Comparison of ENCODE assay signal across 2 cellular contexts in the genomic region with DNA sequence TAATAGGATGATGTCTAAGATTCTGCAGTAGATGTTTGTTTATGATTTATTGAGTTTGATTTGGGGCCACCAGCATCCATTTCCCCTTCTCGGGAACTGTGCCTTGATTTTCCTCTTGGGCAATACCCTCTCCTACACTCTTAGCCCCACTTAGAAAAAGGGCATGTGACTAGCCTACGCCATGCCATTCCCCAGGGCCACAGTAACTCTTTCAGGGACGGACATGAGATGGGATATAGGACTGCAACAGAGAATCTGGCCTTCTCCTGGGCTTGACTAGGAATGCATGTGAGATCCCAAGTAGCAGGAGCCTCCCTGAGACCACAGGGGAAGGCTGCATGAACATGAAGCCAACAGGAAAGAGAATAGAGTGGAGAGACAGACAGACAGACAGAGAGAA.
TF ChIP-seq lines count a peak whose summit lies in the region.

No MANE protein-coding gene starts in this region.

TF ChIP-seq in SK-N-SH, 30 proteins besides CTCF, POLR2A, EP300 and RAD21 (continued from another document):
- TF ChIP-seq, protein P1, sequence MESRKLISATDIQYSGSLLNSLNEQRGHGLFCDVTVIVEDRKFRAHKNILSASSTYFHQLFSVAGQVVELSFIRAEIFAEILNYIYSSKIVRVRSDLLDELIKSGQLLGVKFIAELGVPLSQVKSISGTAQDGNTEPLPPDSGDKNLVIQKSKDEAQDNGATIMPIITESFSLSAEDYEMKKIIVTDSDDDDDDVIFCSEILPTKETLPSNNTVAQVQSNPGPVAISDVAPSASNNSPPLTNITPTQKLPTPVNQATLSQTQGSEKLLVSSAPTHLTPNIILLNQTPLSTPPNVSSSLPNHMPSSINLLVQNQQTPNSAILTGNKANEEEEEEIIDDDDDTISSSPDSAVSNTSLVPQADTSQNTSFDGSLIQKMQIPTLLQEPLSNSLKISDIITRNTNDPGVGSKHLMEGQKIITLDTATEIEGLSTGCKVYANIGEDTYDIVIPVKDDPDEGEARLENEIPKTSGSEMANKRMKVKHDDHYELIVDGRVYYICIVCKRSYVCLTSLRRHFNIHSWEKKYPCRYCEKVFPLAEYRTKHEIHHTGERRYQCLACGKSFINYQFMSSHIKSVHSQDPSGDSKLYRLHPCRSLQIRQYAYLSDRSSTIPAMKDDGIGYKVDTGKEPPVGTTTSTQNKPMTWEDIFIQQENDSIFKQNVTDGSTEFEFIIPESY (IDR thresholded peaks at IDR 0.05; ENCODE audit: borderline replicate concordance, low read depth), result no peak
- no peak for TF ChIP-seq YY1 (IDR thresholded peaks at IDR 0.05; ENCODE audit: low read depth)

TF ChIP-seq in SK-N-SH treated with all-trans-retinoic acid at 6 μM for 48 hours, 23 proteins besides CTCF, POLR2A, EP300 and RAD21 (continued from another document):
- TF ChIP-seq PPARA (CRISPR knock-in tag; IDR thresholded peaks at IDR 0.05; ENCODE audit: borderline replicate concordance), result no peak
- TF ChIP-seq RARB (CRISPR knock-in tag; IDR thresholded peaks at IDR 0.05), result no peak
- TF ChIP-seq, protein P2, sequence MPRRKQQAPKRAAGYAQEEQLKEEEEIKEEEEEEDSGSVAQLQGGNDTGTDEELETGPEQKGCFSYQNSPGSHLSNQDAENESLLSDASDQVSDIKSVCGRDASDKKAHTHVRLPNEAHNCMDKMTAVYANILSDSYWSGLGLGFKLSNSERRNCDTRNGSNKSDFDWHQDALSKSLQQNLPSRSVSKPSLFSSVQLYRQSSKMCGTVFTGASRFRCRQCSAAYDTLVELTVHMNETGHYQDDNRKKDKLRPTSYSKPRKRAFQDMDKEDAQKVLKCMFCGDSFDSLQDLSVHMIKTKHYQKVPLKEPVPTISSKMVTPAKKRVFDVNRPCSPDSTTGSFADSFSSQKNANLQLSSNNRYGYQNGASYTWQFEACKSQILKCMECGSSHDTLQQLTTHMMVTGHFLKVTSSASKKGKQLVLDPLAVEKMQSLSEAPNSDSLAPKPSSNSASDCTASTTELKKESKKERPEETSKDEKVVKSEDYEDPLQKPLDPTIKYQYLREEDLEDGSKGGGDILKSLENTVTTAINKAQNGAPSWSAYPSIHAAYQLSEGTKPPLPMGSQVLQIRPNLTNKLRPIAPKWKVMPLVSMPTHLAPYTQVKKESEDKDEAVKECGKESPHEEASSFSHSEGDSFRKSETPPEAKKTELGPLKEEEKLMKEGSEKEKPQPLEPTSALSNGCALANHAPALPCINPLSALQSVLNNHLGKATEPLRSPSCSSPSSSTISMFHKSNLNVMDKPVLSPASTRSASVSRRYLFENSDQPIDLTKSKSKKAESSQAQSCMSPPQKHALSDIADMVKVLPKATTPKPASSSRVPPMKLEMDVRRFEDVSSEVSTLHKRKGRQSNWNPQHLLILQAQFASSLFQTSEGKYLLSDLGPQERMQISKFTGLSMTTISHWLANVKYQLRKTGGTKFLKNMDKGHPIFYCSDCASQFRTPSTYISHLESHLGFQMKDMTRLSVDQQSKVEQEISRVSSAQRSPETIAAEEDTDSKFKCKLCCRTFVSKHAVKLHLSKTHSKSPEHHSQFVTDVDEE (CRISPR knock-in tag; IDR thresholded peaks at IDR 0.05), result no peak
- no peak for TF ChIP-seq CSDC2 (CRISPR knock-in tag; IDR thresholded peaks at IDR 0.05)
- TF ChIP-seq, protein P3, sequence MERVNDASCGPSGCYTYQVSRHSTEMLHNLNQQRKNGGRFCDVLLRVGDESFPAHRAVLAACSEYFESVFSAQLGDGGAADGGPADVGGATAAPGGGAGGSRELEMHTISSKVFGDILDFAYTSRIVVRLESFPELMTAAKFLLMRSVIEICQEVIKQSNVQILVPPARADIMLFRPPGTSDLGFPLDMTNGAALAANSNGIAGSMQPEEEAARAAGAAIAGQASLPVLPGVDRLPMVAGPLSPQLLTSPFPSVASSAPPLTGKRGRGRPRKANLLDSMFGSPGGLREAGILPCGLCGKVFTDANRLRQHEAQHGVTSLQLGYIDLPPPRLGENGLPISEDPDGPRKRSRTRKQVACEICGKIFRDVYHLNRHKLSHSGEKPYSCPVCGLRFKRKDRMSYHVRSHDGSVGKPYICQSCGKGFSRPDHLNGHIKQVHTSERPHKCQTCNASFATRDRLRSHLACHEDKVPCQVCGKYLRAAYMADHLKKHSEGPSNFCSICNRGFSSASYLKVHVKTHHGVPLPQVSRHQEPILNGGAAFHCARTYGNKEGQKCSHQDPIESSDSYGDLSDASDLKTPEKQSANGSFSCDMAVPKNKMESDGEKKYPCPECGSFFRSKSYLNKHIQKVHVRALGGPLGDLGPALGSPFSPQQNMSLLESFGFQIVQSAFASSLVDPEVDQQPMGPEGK (CRISPR knock-in tag; IDR thresholded peaks at IDR 0.05; ENCODE audit: borderline replicate concordance), result no peak
- TF ChIP-seq GLIS3 (CRISPR knock-in tag; IDR thresholded peaks at IDR 0.05), result no peak
- TF ChIP-seq TOX (CRISPR knock-in tag; IDR thresholded peaks at IDR 0.05; ENCODE audit: borderline replicate concordance), result no peak
